ENCODE assay signal across 10 cellular contexts in genomic region chr10:72253002-72253401, GRCh38. TPM values are rescaled to one million over a fixed set of nuclear protein-coding genes. Genes with fewer than 3 reads are reported as not detected.
DNase-seq lines count a peak whose midpoint lies in the region; ATAC-seq, FAIRE-seq and TF ChIP-seq lines count a peak whose summit lies in the region.
"Had no signal": no experiment of that assay in that cellular context is flagged by ENCODE, and none has a peak within 500 bp of the region (broad histone marks: within the 10 kb centered on the region; RNA-seq: fewer than 3 reads in every experiment).

No MANE protein-coding gene starts in this region.

- H3K36me3 ChIP-seq in DND-41 (ENCODE audit: insufficient read depth, low read length): no peaks in the 10 kb centered on the region
- H3K36me3 ChIP-seq in keratinocyte (ENCODE audit: control insufficient read depth in 2 of 2, extremely low read depth in 1 of 2, insufficient read depth in 2 of 2, low read length in 2 of 2): no peaks in the 10 kb centered on the region
- no peaks in the 10 kb centered on the region for H3K36me3 ChIP-seq in stomach

- WGBS in stomach, 5 donors: 65 to 89% (median 86%) methylated on average over 3 of the region's 3 CpGs

- no peak for FAIRE-seq in keratinocyte (lab: Jason Lieb, UNC)

- H3K36me3 Mint-ChIP-seq in activated T-helper 1 cell treated with anti-CD3 and anti-CD28 coated beads, Interleukin-12 subunit alpha, Interleukin-12 subunit beta, Interleukin-2, Interleukin-4 antibody, amounts not matched to agents 30 ng/mL and 10 ng/mL and 1 ng/mL, durations not matched to agents 14 hours and 24 hours and 36 hours (ENCODE audit: low read depth): no peaks in the 10 kb centered on the region

- TF ChIP-seq EP300 in stomach (IDR thresholded peaks at IDR 0.05): no peak

- H3K79me2 ChIP-seq in DND-41 (ENCODE audit: insufficient read depth, low read length) (no peaks in the 10 kb centered on the region), keratinocyte (ENCODE audit: control insufficient read depth, insufficient read depth, low read length) (no peaks in the 10 kb centered on the region)

- no peaks in the 10 kb centered on the region for H3K27me3 Mint-ChIP-seq in activated T-helper 1 cell treated with anti-CD3 and anti-CD28 coated beads, Interleukin-12 subunit alpha, Interleukin-12 subunit beta, Interleukin-2, Interleukin-4 antibody, amounts not matched to agents 30 ng/mL and 10 ng/mL and 1 ng/mL, durations not matched to agents 14 hours and 24 hours and 36 hours (ENCODE audit: insufficient read depth)

- H3K4me3 Mint-ChIP-seq in activated T-helper 1 cell treated with anti-CD3 and anti-CD28 coated beads, Interleukin-12 subunit alpha, Interleukin-12 subunit beta, Interleukin-2, Interleukin-4 antibody, amounts not matched to agents 30 ng/mL and 10 ng/mL and 1 ng/mL, durations not matched to agents 14 hours and 24 hours and 36 hours: peak overlapping the region; percentile 6

- no peak overlapping the region for H2AFZ ChIP-seq in DND-41 (ENCODE audit: low read depth, low read length)
- peak overlapping the region; percentile 2 for H2AFZ ChIP-seq in keratinocyte (ENCODE audit: control insufficient read depth, low read length)

- no peaks in the 10 kb centered on the region for H3K9me3 Mint-ChIP-seq in activated T-helper 1 cell treated with anti-CD3 and anti-CD28 coated beads, Interleukin-12 subunit alpha, Interleukin-12 subunit beta, Interleukin-2, Interleukin-4 antibody, amounts not matched to agents 30 ng/mL and 10 ng/mL and 1 ng/mL, durations not matched to agents 14 hours and 24 hours and 36 hours

- H3K4me1 ChIP-seq in DND-41 (ENCODE audit: insufficient read depth, low read length) (peaks cover 32% of the 10 kb centered on the region), keratinocyte (ENCODE audit: control insufficient read depth, extremely low read depth, insufficient read depth, low read length) (peaks cover 40% of the 10 kb centered on the region), stomach (peaks cover 83 to 100% (median 92%) of the 10 kb centered on the region in 4 donors)

- TF ChIP-seq POLR2A in stomach (IDR thresholded peaks at IDR 0.05): no peak

- H3K4me3 ChIP-seq in DND-41 (ENCODE audit: low read depth in 1 of 2, low read length in 2 of 2) (no peak overlapping the region), keratinocyte (ENCODE audit: control insufficient read depth in 2 of 3, extremely low read depth in 1 of 3, insufficient read depth in 2 of 3, low read depth in 1 of 3, low read length in 3 of 3) (no peak overlapping the region), stomach (no peak overlapping the region)

- dilution Hi-C loops in keratinocyte (cut with MboI; ENCODE audit: extremely low pct_ligation_motif_present, low sequenced_read_pairs): no loop called here

- H3K9me1 ChIP-seq in keratinocyte (ENCODE audit: control insufficient read depth, extremely low read depth, insufficient read depth, low read length): no peaks in the 10 kb centered on the region

- H3K9ac ChIP-seq in DND-41 (ENCODE audit: low read depth, low read length) (no peak overlapping the region), keratinocyte (ENCODE audit: control insufficient read depth, extremely low read depth, insufficient read depth, low read length) (no peak overlapping the region)

- no peak for ATAC-seq in DND-41 (ENCODE audit: insufficient read depth, low read depth)

- TF ChIP-seq CTCF in DND-41 (IDR thresholded peaks at IDR 0.05; ENCODE audit: borderline replicate concordance, extremely low read depth, low read length, poor library complexity, severe bottlenecking) (no peak), keratinocyte (optimal IDR thresholded peaks at IDR 0.05 in 1 of 3, IDR thresholded peaks at IDR 0.05 in 1 of 3, conservative IDR thresholded peaks at IDR 0.05 in 1 of 3; ENCODE audit: extremely low read depth in 1 of 3, insufficient read depth in 2 of 3, low read length in 3 of 3) (no peak), stomach (IDR thresholded peaks at IDR 0.05) (no peak)

- DNase-seq in DND-41 (no peak), keratinocyte (ENCODE audit: low read depth, low spot score) (no peak), stomach (no peak), NCI-H187 treated with DMSO at 0.1 percent for 48 hours (lab: John Stamatoyannopoulos, UW) (no peak), A172 (ENCODE audit: low spot score) (no peak), ureter (ENCODE audit: low spot score) (no peak), NCI-H345 (lab: John Stamatoyannopoulos, UW) (no peak)
- no peak for DNase-seq in activated T-helper 1 cell treated with anti-CD3 and anti-CD28 coated beads, Interleukin-12 subunit alpha, Interleukin-12 subunit beta, Interleukin-2, Interleukin-4 antibody, amounts not matched to agents 30 ng/mL and 10 ng/mL and 1 ng/mL, durations not matched to agents 14 hours and 24 hours and 36 hours (ENCODE audit: low spot score)
- DNase-seq: activated CD4-positive, CD25-positive, alpha-beta regulatory T cell treated with anti-CD3 and anti-CD28 coated beads, Interleukin-2, amount 50 U/mL, for 72 hours; NCI-H1436 had no signal

- H4K20me1 ChIP-seq in DND-41 (ENCODE audit: insufficient read depth, low read length) (no peaks in the 10 kb centered on the region), keratinocyte (ENCODE audit: control insufficient read depth, extremely low read depth, insufficient read depth, low read length) (no peaks in the 10 kb centered on the region)

- H3K27me3 ChIP-seq in DND-41 (ENCODE audit: insufficient read depth, low read length, poor library complexity) (no peaks in the 10 kb centered on the region), keratinocyte (ENCODE audit: control insufficient read depth, extremely low read depth, insufficient read depth, low read length) (no peaks in the 10 kb centered on the region), stomach (no peaks in the 10 kb centered on the region)

- H3K27ac ChIP-seq in DND-41 (ENCODE audit: low read length) (peak overlapping the region; percentile 19; the same call in 1 of the 2 replicates), keratinocyte (ENCODE audit: control insufficient read depth, insufficient read depth, low read length) (no peak overlapping the region), stomach (peak overlapping the region; percentile 39 to 97 (median 92))

- H3K4me1 Mint-ChIP-seq in activated T-helper 1 cell treated with anti-CD3 and anti-CD28 coated beads, Interleukin-12 subunit alpha, Interleukin-12 subunit beta, Interleukin-2, Interleukin-4 antibody, amounts not matched to agents 30 ng/mL and 10 ng/mL and 1 ng/mL, durations not matched to agents 14 hours and 24 hours and 36 hours (ENCODE audit: low read depth): peaks cover 79% of the 10 kb centered on the region

- no peaks in the 10 kb centered on the region for H3K9me3 ChIP-seq in DND-41 (ENCODE audit: insufficient read depth, low read length, severe bottlenecking)
- no peaks in the 10 kb centered on the region for H3K9me3 ChIP-seq in keratinocyte (ENCODE audit: control insufficient read depth, low read depth, low read length)
- no peaks in the 10 kb centered on the region for H3K9me3 ChIP-seq in stomach

- intact Hi-C loops in activated T-helper 1 cell treated with anti-CD3 and anti-CD28 coated beads, Interleukin-12 subunit alpha, Interleukin-12 subunit beta, Interleukin-2, Interleukin-4 antibody, amounts not matched to agents 30 ng/mL and 10 ng/mL and 1 ng/mL, durations not matched to agents 14 hours and 24 hours and 36 hours (cut with micrococcal nuclease): no loop called here
- intact Hi-C loops in stomach (cut with DNase I; ENCODE audit: low total_unique reads): no loop called here

- peak overlapping the region; percentile 58 for H3K27ac Mint-ChIP-seq in activated T-helper 1 cell treated with anti-CD3 and anti-CD28 coated beads, Interleukin-12 subunit alpha, Interleukin-12 subunit beta, Interleukin-2, Interleukin-4 antibody, amounts not matched to agents 30 ng/mL and 10 ng/mL and 1 ng/mL, durations not matched to agents 14 hours and 24 hours and 36 hours

- H3K4me2 ChIP-seq in DND-41 (ENCODE audit: insufficient read depth, low read length): no peak overlapping the region
- H3K4me2 ChIP-seq in keratinocyte (ENCODE audit: control insufficient read depth, extremely low read depth, insufficient read depth, low read depth, low read length): no peak overlapping the region

RNA-seq across cellular contexts. Expression of gene DDIT4, which starts 20.7 kb away (rescaled TPM):
- 178 and 183 TPM in 2 replicates for total RNA-seq in activated T-helper 1 cell treated with anti-CD3 and anti-CD28 coated beads, Interleukin-12 subunit alpha, Interleukin-12 subunit beta, Interleukin-2, Interleukin-4 antibody, amounts not matched to agents 30 ng/mL and 10 ng/mL and 1 ng/mL, durations not matched to agents 14 hours and 24 hours and 36 hours
- polyA plus RNA-seq in keratinocyte (153 to 289 TPM (median 248 TPM) in 3 replicates), stomach (100 to 1,000 TPM; 122 to 176 (median 170) TPM)
- polyA plus RNA-seq in keratinocyte (2011; ENCODE audit: low read depth): 227 TPM
- polyA plus RNA-seq in keratinocyte (2011; cell fraction: cytosol; rRNA removed): 88.3 and 149 TPM in 2 replicates
- 237 and 241 TPM in 2 replicates for polyA plus RNA-seq in keratinocyte (2011; cell fraction: nucleus; rRNA removed)
- polyA plus RNA-seq in keratinocyte (2012; ENCODE audit: low replicate concordance): 409 and 466 TPM in 2 replicates
- 214 to 285 TPM (median 225 TPM) in 3 replicates for polyA minus RNA-seq in keratinocyte
- 466 TPM for polyA minus RNA-seq in keratinocyte (2011; cell fraction: cytosol; rRNA and poly(A)+ RNA removed)
- polyA minus RNA-seq in keratinocyte (2011; cell fraction: nucleus; rRNA and poly(A)+ RNA removed): 259 and 281 TPM in 2 replicates
- total RNA-seq in stomach (100 to 1,000 TPM in 4 of 5 donors, 10 to 100 TPM in 1; 89.9 to 188 (median 154) TPM), ureter (525 TPM)
- total RNA-seq in A172 (2014; rRNA removed; shearing (Covaris generic)): 7.8 and 14.6 TPM in 2 replicates

RNA-seq across cellular contexts. Expression of gene ASCC1, which starts 36.9 kb away (rescaled TPM):
- 29.8 and 33.5 TPM in 2 replicates for total RNA-seq in activated T-helper 1 cell treated with anti-CD3 and anti-CD28 coated beads, Interleukin-12 subunit alpha, Interleukin-12 subunit beta, Interleukin-2, Interleukin-4 antibody, amounts not matched to agents 30 ng/mL and 10 ng/mL and 1 ng/mL, durations not matched to agents 14 hours and 24 hours and 36 hours
- polyA plus RNA-seq in keratinocyte: 21.3 to 32.9 TPM (median 31.9 TPM) in 3 replicates
- polyA plus RNA-seq in keratinocyte (2011; ENCODE audit: low read depth): 21.0 TPM
- 23.9 and 39.4 TPM in 2 replicates for polyA plus RNA-seq in keratinocyte (2011; cell fraction: cytosol; rRNA removed)
- 26.3 and 28.9 TPM in 2 replicates for polyA plus RNA-seq in keratinocyte (2011; cell fraction: nucleus; rRNA removed)
- 18.0 and 27.0 TPM in 2 replicates for polyA plus RNA-seq in keratinocyte (2012; ENCODE audit: low replicate concordance)
- 12.9 to 33.0 TPM (median 25.1 TPM) in 3 replicates for polyA minus RNA-seq in keratinocyte
- 22.6 TPM for polyA minus RNA-seq in keratinocyte (2011; cell fraction: cytosol; rRNA and poly(A)+ RNA removed)
- 14.8 and 26.8 TPM in 2 replicates for polyA minus RNA-seq in keratinocyte (2011; cell fraction: nucleus; rRNA and poly(A)+ RNA removed)
- total RNA-seq in stomach: 100 to 1,000 TPM in 1 of 5 donors, 10 to 100 TPM in 2, 1 to 10 TPM in 2; 4.3 to 142 (median 19.4) TPM
- polyA plus RNA-seq in stomach: 10 to 100 TPM in 2 of 3 donors, 1 to 10 TPM in 1; 8.4 to 14.7 (median 12.5) TPM
- 30.0 and 39.5 TPM in 2 replicates for total RNA-seq in A172 (2014; rRNA removed; shearing (Covaris generic))
- 39.3 TPM for total RNA-seq in ureter

RNA-seq across cellular contexts. Expression of gene ANAPC16, which starts 37.2 kb away (rescaled TPM):
- total RNA-seq in activated T-helper 1 cell treated with anti-CD3 and anti-CD28 coated beads, Interleukin-12 subunit alpha, Interleukin-12 subunit beta, Interleukin-2, Interleukin-4 antibody, amounts not matched to agents 30 ng/mL and 10 ng/mL and 1 ng/mL, durations not matched to agents 14 hours and 24 hours and 36 hours: 80.0 and 81.6 TPM in 2 replicates
- polyA plus RNA-seq in keratinocyte (61.6 to 93.9 TPM (median 70.2 TPM) in 3 replicates), stomach (100 to 1,000 TPM; 164 to 231 (median 170) TPM)
- polyA plus RNA-seq in keratinocyte (2011; ENCODE audit: low read depth): 49.2 TPM
- polyA plus RNA-seq in keratinocyte (2011; cell fraction: cytosol; rRNA removed): 39.7 and 67.5 TPM in 2 replicates
- polyA plus RNA-seq in keratinocyte (2011; cell fraction: nucleus; rRNA removed): 14.3 and 21.5 TPM in 2 replicates
- 50.0 and 66.0 TPM in 2 replicates for polyA plus RNA-seq in keratinocyte (2012; ENCODE audit: low replicate concordance)
- polyA minus RNA-seq in keratinocyte: 10.7 to 23.5 TPM (median 17.1 TPM) in 3 replicates
- polyA minus RNA-seq in keratinocyte (2011; cell fraction: cytosol; rRNA and poly(A)+ RNA removed): 8.2 TPM
- polyA minus RNA-seq in keratinocyte (2011; cell fraction: nucleus; rRNA and poly(A)+ RNA removed): 4.5 and 6.1 TPM in 2 replicates
- total RNA-seq in stomach (100 to 1,000 TPM in 2 of 5 donors, 10 to 100 TPM in 3; 12.7 to 104 (median 68.8) TPM), ureter (134 TPM)
- total RNA-seq in A172 (2014; rRNA removed; shearing (Covaris generic)): 69.5 and 78.1 TPM in 2 replicates
